20 cellular contexts compared by ENCODE assay signal in genomic region chr5:110536120-110537115, GRCh38.
DNase-seq lines count a peak whose midpoint lies in the region; TF ChIP-seq lines count a peak whose summit lies in the region.
"Had no signal": no experiment of that assay in that cellular context is flagged by ENCODE, and none has a peak within 500 bp of the region (broad histone marks: within the 10 kb centered on the region; RNA-seq: fewer than 3 reads in every experiment).

No MANE protein-coding gene starts in this region.

- H3K27ac ChIP-seq in MM.1S (ENCODE audit: low read length) = no peak overlapping the region
- no peak overlapping the region for H3K27ac ChIP-seq in fibroblast of lung (ENCODE audit: insufficient read depth, low read length)
- peak overlapping the region; percentile 82 for H3K27ac ChIP-seq in mesendoderm (ENCODE audit: low read depth, low read length)
- no peak overlapping the region for H3K27ac ChIP-seq in trophoblast cell (ENCODE audit: low read depth, low read length)
- H3K27ac ChIP-seq in spleen = no peak overlapping the region
- H3K27ac ChIP-seq in CD4-positive, alpha-beta memory T cell (ENCODE audit: low read depth, low read length) = no peak overlapping the region
- H3K27ac ChIP-seq: ascending aorta, prostate gland, SJCRH30 had no signal

- H3K4me3 ChIP-seq in MM.1S (ENCODE audit: low read length) (no peak overlapping the region), fibroblast of lung (replicated peaks in 1 of 4; ENCODE audit: control extremely low read depth in 1 of 4, insufficient read depth in 1 of 4, low read depth in 3 of 4, low read length in 4 of 4) (no peak overlapping the region), mesendoderm (ENCODE audit: low read length) (no peak overlapping the region), trophoblast cell (ENCODE audit: low read depth, low read length) (no peak overlapping the region), spleen (no peak overlapping the region)
- H3K4me3 ChIP-seq in CD4-positive, alpha-beta memory T cell (ENCODE audit: low read length in 2 of 2) = no peak overlapping the region
- H3K4me3 ChIP-seq: ascending aorta, lung, prostate gland, SJCRH30 had no signal

- peak overlapping the region; percentile 84 for H3K4ac ChIP-seq in mesendoderm (ENCODE audit: low read depth, low read length)
- no peak overlapping the region for H3K4ac ChIP-seq in trophoblast cell (ENCODE audit: low read depth, low read length)

- peak overlapping the region; percentile 39 for H4K5ac ChIP-seq in mesendoderm (ENCODE audit: low read length)

- H2AFZ ChIP-seq in MM.1S (ENCODE audit: low read length) (no peak overlapping the region), fibroblast of lung (ENCODE audit: low read length) (no peak overlapping the region), trophoblast cell (ENCODE audit: insufficient read depth, low read length, poor library complexity) (no peak overlapping the region)

- H2BK15ac ChIP-seq in mesendoderm (replicated peaks; ENCODE audit: low read depth) = peak overlapping the region; percentile 86

- peak overlapping the region; percentile 95 for H3K18ac ChIP-seq in mesendoderm (ENCODE audit: low read length)
- no peak overlapping the region for H3K18ac ChIP-seq in trophoblast cell (ENCODE audit: low read length)

- peak overlapping the region; percentile 93 for H2BK5ac ChIP-seq in mesendoderm (ENCODE audit: low read length)
- H2BK5ac ChIP-seq in trophoblast cell (ENCODE audit: low read depth, low read length, poor library complexity) = no peak overlapping the region

- H3K79me2 ChIP-seq in MM.1S (ENCODE audit: low read length) (no peaks in the 10 kb centered on the region), fibroblast of lung (ENCODE audit: control insufficient read depth, insufficient read depth, low read length) (no peaks in the 10 kb centered on the region), mesendoderm (ENCODE audit: control insufficient read depth, insufficient read depth, low read length) (no peaks in the 10 kb centered on the region), trophoblast cell (ENCODE audit: control insufficient read depth, insufficient read depth, low read length, poor library complexity) (no peaks in the 10 kb centered on the region)

- H3K79me1 ChIP-seq in mesendoderm (ENCODE audit: low read length) (no peaks in the 10 kb centered on the region), trophoblast cell (ENCODE audit: low read length) (no peaks in the 10 kb centered on the region)

- H3K4me3 Mint-ChIP-seq in CD4-positive, alpha-beta memory T cell = no peak overlapping the region
- H3K4me3 Mint-ChIP-seq: activated CD4-positive, alpha-beta T cell treated with anti-CD3 and anti-CD28 coated beads for 36 hours; HFFc6; nephron; stimulated activated naive CD8-positive, alpha-beta T cell treated with anti-CD3 and anti-CD28 coated beads, Interleukin-15, Interleukin-2, amounts not matched to agents 100 ng/mL and 50 ng/mL, for 24 hours had no signal

- no peak for TF ChIP-seq POLR2A in spleen (IDR thresholded peaks at IDR 0.05)

- H3K9me3 Mint-ChIP-seq in CD4-positive, alpha-beta memory T cell = no peaks in the 10 kb centered on the region
- H3K9me3 Mint-ChIP-seq: HFFc6; nephron; stimulated activated naive CD8-positive, alpha-beta T cell treated with anti-CD3 and anti-CD28 coated beads, Interleukin-15, Interleukin-2, amounts not matched to agents 100 ng/mL and 50 ng/mL, for 24 hours had no signal

- H4K91ac ChIP-seq in trophoblast cell (ENCODE audit: low read depth, low read length) = no peak overlapping the region

- no peaks in the 10 kb centered on the region for H3K9me2 ChIP-seq in MM.1S (replicated peaks; ENCODE audit: insufficient read depth, low read length)

- H2BK120ac ChIP-seq in mesendoderm (ENCODE audit: low read depth, low read length) (peak overlapping the region; percentile 96), trophoblast cell (ENCODE audit: insufficient read depth, low read length, poor library complexity) (no peak overlapping the region)

- no peaks in the 10 kb centered on the region for H3F3A ChIP-seq in MM.1S (ENCODE audit: insufficient read depth, low read length)

- no peaks in the 10 kb centered on the region for H3K27me3 Mint-ChIP-seq in CD4-positive, alpha-beta memory T cell
- H3K27me3 Mint-ChIP-seq: activated CD4-positive, alpha-beta T cell treated with anti-CD3 and anti-CD28 coated beads for 36 hours; stimulated activated naive CD8-positive, alpha-beta T cell treated with anti-CD3 and anti-CD28 coated beads, Interleukin-15, Interleukin-2, amounts not matched to agents 100 ng/mL and 50 ng/mL, for 24 hours had no signal

- no peak overlapping the region for H2BK12ac ChIP-seq in trophoblast cell (ENCODE audit: low read length)

- H3K27me3 ChIP-seq in MM.1S (replicated peaks; ENCODE audit: insufficient read depth, low read length) (no peaks in the 10 kb centered on the region), fibroblast of lung (ENCODE audit: control insufficient read depth, insufficient read depth, low read length) (no peaks in the 10 kb centered on the region), mesendoderm (ENCODE audit: insufficient read depth, low read length, poor library complexity) (no peaks in the 10 kb centered on the region), trophoblast cell (ENCODE audit: insufficient read depth, low read length) (no peaks in the 10 kb centered on the region), spleen (replicated peaks in 1 of 7) (no peaks in the 10 kb centered on the region)
- H3K27me3 ChIP-seq in CD4-positive, alpha-beta memory T cell (ENCODE audit: insufficient read depth, low read length) = no peaks in the 10 kb centered on the region
- H3K27me3 ChIP-seq: ascending aorta, SJCRH30 had no signal

- TF ChIP-seq CTCF in MM.1S (IDR thresholded peaks at IDR 0.05; ENCODE audit: low read length) (no peak), fibroblast of lung (conservative IDR thresholded peaks at IDR 0.05 in 1 of 2, IDR thresholded peaks at IDR 0.05 in 1 of 2; ENCODE audit: low read depth in 1 of 2, low read length in 2 of 2) (no peak), spleen (IDR thresholded peaks at IDR 0.05 in 8 of 11, conservative IDR thresholded peaks at IDR 0.05 in 3 of 11) (no peak)

- H3K4me2 ChIP-seq in MM.1S (ENCODE audit: low read depth, low read length) (peak overlapping the region; percentile 14; the same call in 1 of the 2 replicates), fibroblast of lung (ENCODE audit: extremely low read depth, insufficient read depth, low read length) (no peak overlapping the region), mesendoderm (ENCODE audit: low read length) (no peak overlapping the region), trophoblast cell (ENCODE audit: low read length) (no peak overlapping the region)

- H4K20me1 ChIP-seq in MM.1S (ENCODE audit: insufficient read depth, low read length) (no peaks in the 10 kb centered on the region), fibroblast of lung (ENCODE audit: control insufficient read depth, extremely low read depth, insufficient read depth, low read length) (no peaks in the 10 kb centered on the region)

- H3K4me1 ChIP-seq in MM.1S (ENCODE audit: low read length) (no peaks in the 10 kb centered on the region; the same call in 1 of the 2 replicates), fibroblast of lung (ENCODE audit: control insufficient read depth, extremely low read depth, insufficient read depth, low read length) (no peaks in the 10 kb centered on the region), mesendoderm (ENCODE audit: control insufficient read depth, low read depth, low read length) (peaks cover 8% of the 10 kb centered on the region), trophoblast cell (ENCODE audit: control insufficient read depth in 1 of 2, insufficient read depth in 2 of 2, low read length in 2 of 2) (peaks cover 0 to 2% of the 10 kb centered on the region in 2 experiments), spleen (no peaks in the 10 kb centered on the region)
- H3K4me1 ChIP-seq in CD4-positive, alpha-beta memory T cell (ENCODE audit: insufficient read depth, low read length) = no peaks in the 10 kb centered on the region
- H3K4me1 ChIP-seq: ascending aorta, prostate gland, SJCRH30 had no signal

- H3K36me3 ChIP-seq in MM.1S (replicated peaks; ENCODE audit: insufficient read depth, low read length) = no peaks in the 10 kb centered on the region
- H3K36me3 ChIP-seq in fibroblast of lung (ENCODE audit: control insufficient read depth, insufficient read depth, low read length) = no peaks in the 10 kb centered on the region
- H3K36me3 ChIP-seq in mesendoderm (ENCODE audit: control insufficient read depth, insufficient read depth, low read length) = no peaks in the 10 kb centered on the region
- H3K36me3 ChIP-seq in trophoblast cell (ENCODE audit: control insufficient read depth in 1 of 2, insufficient read depth in 2 of 2, low read length in 2 of 2) = no peaks in the 10 kb centered on the region
- H3K36me3 ChIP-seq in spleen = no peaks in the 10 kb centered on the region
- H3K36me3 ChIP-seq in CD4-positive, alpha-beta memory T cell (ENCODE audit: insufficient read depth, low read length) = no peaks in the 10 kb centered on the region
- H3K36me3 ChIP-seq: ascending aorta, prostate gland, SJCRH30 had no signal

- H3K27ac Mint-ChIP-seq in CD4-positive, alpha-beta memory T cell = no peak overlapping the region
- H3K27ac Mint-ChIP-seq: activated CD4-positive, alpha-beta T cell treated with anti-CD3 and anti-CD28 coated beads for 36 hours; HFFc6; nephron; stimulated activated naive CD8-positive, alpha-beta T cell treated with anti-CD3 and anti-CD28 coated beads, Interleukin-15, Interleukin-2, amounts not matched to agents 100 ng/mL and 50 ng/mL, for 24 hours had no signal

- WGBS in mesendoderm (ENCODE audit: extremely low coverage, insufficient coverage, low lambda C conversion rate) = no CpG with 5 or more reads among the region's 6 CpGs
- no CpG with 5 or more reads among the region's 6 CpGs for WGBS in trophoblast cell (ENCODE audit: extremely low coverage, insufficient coverage, insufficient read length)
- 47 to 65% (median 60%) methylated on average over 6 of the region's 6 CpGs for WGBS in spleen, 5 donors

- DNase-seq in Ammon's horn (ENCODE audit: low spot score) (peak; percentile 54), MM.1S (no peak), fibroblast of lung (ENCODE audit: low read depth in 2 of 2) (peak; percentile 7 to 29), mesendoderm (peak; percentile 91), trophoblast cell (no peak), spleen (no peak), ureter (ENCODE audit: low spot score) (no peak)
- DNase-seq in CD4-positive, alpha-beta memory T cell = no peak
- DNase-seq: activated CD4-positive, alpha-beta T cell treated with anti-CD3 and anti-CD28 coated beads for 36 hours; activated CD8-positive, alpha-beta memory T cell treated with anti-CD3 and anti-CD28 coated beads, Interleukin-2, amount 50 U/mL, for 4 hours; GDM1; HFFc6; NCI-H187 treated with DMSO at 0.1 percent for 48 hours; NCI-H510A had no signal

- H3K9ac ChIP-seq in MM.1S (ENCODE audit: low read length) (no peak overlapping the region), fibroblast of lung (ENCODE audit: insufficient read depth, low read length) (no peak overlapping the region), mesendoderm (ENCODE audit: low read length) (peak overlapping the region; percentile 41), trophoblast cell (ENCODE audit: low read length) (no peak overlapping the region)

- peak overlapping the region; percentile 89 for H3K23ac ChIP-seq in mesendoderm (ENCODE audit: low read length)
- no peak overlapping the region for H3K23ac ChIP-seq in trophoblast cell (ENCODE audit: low read length)

- CTCF ChIA-PET in CD4-positive, alpha-beta memory T cell (lab: Charles Lee; ENCODE audit: partially characterized antibody) = no interaction called here

- H3K14ac ChIP-seq in trophoblast cell (ENCODE audit: low read length) = no peak overlapping the region

- H2AK5ac ChIP-seq in mesendoderm (ENCODE audit: low read length) (peak overlapping the region; percentile 82), trophoblast cell (ENCODE audit: low read length) (no peak overlapping the region)

- H4K8ac ChIP-seq in mesendoderm (ENCODE audit: low read depth, low read length) (peak overlapping the region; percentile 68), trophoblast cell (ENCODE audit: low read depth, low read length) (no peak overlapping the region)

- intact Hi-C loops in spleen (cut with DNase I; ENCODE audit: low total_unique reads) = no loop called here
- intact Hi-C loops in CD4-positive, alpha-beta memory T cell (cut with micrococcal nuclease) = no loop called here

- H4K12ac ChIP-seq in trophoblast cell (ENCODE audit: low read depth, low read length) = no peak overlapping the region

- H3K36me3 Mint-ChIP-seq in CD4-positive, alpha-beta memory T cell = no peaks in the 10 kb centered on the region

- POLR2A ChIA-PET in CD4-positive, alpha-beta memory T cell (lab: Charles Lee; ENCODE audit: partially characterized antibody) = no interaction called here

- H3K4me1 Mint-ChIP-seq in CD4-positive, alpha-beta memory T cell = no peaks in the 10 kb centered on the region
- H3K4me1 Mint-ChIP-seq: activated CD4-positive, alpha-beta T cell treated with anti-CD3 and anti-CD28 coated beads for 36 hours; nephron had no signal

- peak overlapping the region; percentile 76 for H3K56ac ChIP-seq in mesendoderm (ENCODE audit: low read length)

- H3K9me3 ChIP-seq in MM.1S (replicated peaks; ENCODE audit: insufficient read depth, low read length) (no peaks in the 10 kb centered on the region), fibroblast of lung (ENCODE audit: control insufficient read depth, insufficient read depth, low read depth, low read length) (no peaks in the 10 kb centered on the region), trophoblast cell (ENCODE audit: insufficient read depth, low read depth, low read length) (no peaks in the 10 kb centered on the region), spleen (no peaks in the 10 kb centered on the region)
- H3K9me3 ChIP-seq in CD4-positive, alpha-beta memory T cell (ENCODE audit: control insufficient read depth in 1 of 2, low read length in 2 of 2) = no peaks in the 10 kb centered on the region
- H3K9me3 ChIP-seq: ascending aorta, prostate gland, SJCRH30 had no signal

Comparison
In these comparisons a context has a peak if more than half of its experiments do, and no peak if none do; other contexts are left out.
1. DNase-seq: peak in Ammon's horn (single experiment), fibroblast of lung (2 of 2) and mesendoderm (single experiment); none in MM.1S (single experiment), trophoblast cell (0 of 2), spleen (single experiment), ureter (single experiment) and CD4-positive, alpha-beta memory T cell (0 of 5).